Comparison of ENCODE assay signal across 8 cellular contexts in the genomic region with DNA sequence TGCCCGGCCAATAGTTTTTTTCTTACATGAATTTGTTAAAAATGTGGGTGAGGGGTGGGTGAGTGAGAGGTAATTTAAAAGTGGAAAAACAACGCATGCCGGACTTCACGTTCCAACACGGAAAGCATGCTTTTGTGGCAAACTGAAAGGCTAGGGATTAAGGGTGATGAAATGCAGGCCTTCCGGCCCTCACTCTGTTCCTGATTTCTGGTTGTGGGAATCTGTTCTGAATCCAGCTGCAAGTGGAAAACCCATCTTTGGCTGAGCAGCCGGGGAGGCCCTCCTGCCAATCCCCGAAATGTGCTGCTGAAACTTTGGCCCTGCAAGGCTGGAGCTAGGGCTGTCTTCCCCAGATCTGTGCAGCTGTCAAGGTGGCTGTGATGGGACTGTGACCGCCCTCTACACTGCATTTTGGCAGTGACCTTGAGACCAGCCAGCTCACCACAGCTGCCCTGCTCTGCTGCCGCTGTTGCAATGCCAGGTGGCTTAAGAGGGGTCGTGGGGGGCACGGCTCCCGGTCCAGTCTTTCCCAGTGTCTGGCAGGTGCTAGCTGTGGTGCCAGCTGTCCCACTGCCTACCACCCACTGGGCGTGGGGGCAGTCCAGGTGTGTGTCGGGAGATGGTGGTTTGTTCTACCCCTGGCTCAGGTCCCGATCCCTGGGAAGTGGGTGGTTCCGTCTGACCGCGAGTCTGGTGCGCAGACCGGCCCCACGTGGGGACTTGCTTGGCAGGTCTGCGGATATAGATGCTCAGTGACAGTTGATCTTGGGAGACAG.
DNase-seq lines count a peak whose midpoint lies in the region; ATAC-seq and TF ChIP-seq lines count a peak whose summit lies in the region.

No MANE protein-coding gene starts in this region.

- no peaks in the 10 kb centered on the region for H3K27me3 Mint-ChIP-seq in stimulated activated naive CD8-positive, alpha-beta T cell treated with anti-CD3 and anti-CD28 coated beads, Interleukin-15, amount 100 ng/mL, for 72 hours

- no peaks in the 10 kb centered on the region for H3K36me3 ChIP-seq in parathyroid adenoma (ENCODE audit: control insufficient read depth, insufficient read depth, low read length)

- no peak for ATAC-seq in stimulated activated naive CD8-positive, alpha-beta T cell treated with anti-CD3 and anti-CD28 coated beads, Interleukin-15, amount 100 ng/mL, for 72 hours
- no peak for ATAC-seq in stimulated activated naive CD8-positive, alpha-beta T cell treated with anti-CD3 and anti-CD28 coated beads, Interleukin-15, Interleukin-2, amounts not matched to agents 100 U/mL and 50 U/mL, for 24 hours
- ATAC-seq in GM19035 (IDR thresholded peaks at IDR 0.05; ENCODE audit: unreplicated experiment) (no peak), GM19397 (IDR thresholded peaks at IDR 0.05; ENCODE audit: unreplicated experiment) (no peak)

- peaks cover 9% of the 10 kb centered on the region for H3K4me1 ChIP-seq in parathyroid adenoma

- TF ChIP-seq CTCF in parathyroid adenoma (IDR thresholded peaks at IDR 0.05), result no peak

- H3K4me1 Mint-ChIP-seq in stimulated activated naive CD8-positive, alpha-beta T cell treated with anti-CD3 and anti-CD28 coated beads, Interleukin-15, amount 100 ng/mL, for 72 hours, result peaks cover 39% of the 10 kb centered on the region

- H3K4me3 Mint-ChIP-seq in stimulated activated naive CD8-positive, alpha-beta T cell treated with anti-CD3 and anti-CD28 coated beads, Interleukin-15, amount 100 ng/mL, for 72 hours, result peak overlapping the region; percentile 19 to 58

- no peak overlapping the region for H3K27ac Mint-ChIP-seq in stimulated activated naive CD8-positive, alpha-beta T cell treated with anti-CD3 and anti-CD28 coated beads, Interleukin-15, amount 100 ng/mL, for 72 hours

- intact Hi-C loops in head of caudate nucleus (cut with DNase I), result loop anchor here (5.0 kb wide), 2 partner anchors 37 to 123 kb away; a partner anchor contains a TSS

- peak overlapping the region; percentile 91 for H2AFZ ChIP-seq in parathyroid adenoma

- H3K27ac ChIP-seq in parathyroid adenoma, result peak overlapping the region; percentile 79

- no peaks in the 10 kb centered on the region for H3K27me3 ChIP-seq in parathyroid adenoma (ENCODE audit: control insufficient read depth, insufficient read depth, low read length)

- H3K9ac ChIP-seq in parathyroid adenoma, result no peak overlapping the region

- H3K79me2 ChIP-seq in parathyroid adenoma, result peaks cover 9% of the 10 kb centered on the region

- H3K4me3 ChIP-seq in parathyroid adenoma (ENCODE audit: low read depth, low read length), result peak overlapping the region; percentile 71

- H3K9me3 ChIP-seq in parathyroid adenoma (ENCODE audit: control insufficient read depth, low read length), result no peaks in the 10 kb centered on the region

- no peak for DNase-seq in stimulated activated naive CD8-positive, alpha-beta T cell treated with anti-CD3 and anti-CD28 coated beads, Interleukin-15, amount 100 ng/mL, for 72 hours
- DNase-seq in stimulated activated naive CD8-positive, alpha-beta T cell treated with anti-CD3 and anti-CD28 coated beads, Interleukin-15, Interleukin-2, amounts not matched to agents 100 U/mL and 50 U/mL, for 24 hours, result no peak
- DNase-seq in SW480 (ENCODE audit: low spot score), result peak; percentile 40
- peak in 37 of 42 donors; percentile 7 to 65 (median 37) for DNase-seq in head of caudate nucleus
- no peak for DNase-seq in stimulated activated CD4-positive, alpha-beta T cell treated with anti-CD3 and anti-CD28 coated beads, Interleukin-2, amount 100 ng/mL, for 48 hours

- no peaks in the 10 kb centered on the region for H3K9me3 Mint-ChIP-seq in stimulated activated naive CD8-positive, alpha-beta T cell treated with anti-CD3 and anti-CD28 coated beads, Interleukin-15, amount 100 ng/mL, for 72 hours

- H3K4me2 ChIP-seq in parathyroid adenoma (ENCODE audit: low read length), result peak overlapping the region; percentile 92

Comparison
In these comparisons a context has a peak if more than half of its experiments do, and no peak if none do; other contexts are left out.
1. DNase-seq: peak in SW480 (single experiment) and head of caudate nucleus (37 of 42); none in stimulated activated naive CD8-positive, alpha-beta T cell treated with anti-CD3 and anti-CD28 coated beads, Interleukin-15, amount 100 ng/mL, for 72 hours (0 of 2), stimulated activated naive CD8-positive, alpha-beta T cell treated with anti-CD3 and anti-CD28 coated beads, Interleukin-15, Interleukin-2, amounts not matched to agents 100 U/mL and 50 U/mL, for 24 hours (single experiment) and stimulated activated CD4-positive, alpha-beta T cell treated with anti-CD3 and anti-CD28 coated beads, Interleukin-2, amount 100 ng/mL, for 48 hours (0 of 2).